9 cellular contexts compared by ENCODE assay signal in the genomic region with DNA sequence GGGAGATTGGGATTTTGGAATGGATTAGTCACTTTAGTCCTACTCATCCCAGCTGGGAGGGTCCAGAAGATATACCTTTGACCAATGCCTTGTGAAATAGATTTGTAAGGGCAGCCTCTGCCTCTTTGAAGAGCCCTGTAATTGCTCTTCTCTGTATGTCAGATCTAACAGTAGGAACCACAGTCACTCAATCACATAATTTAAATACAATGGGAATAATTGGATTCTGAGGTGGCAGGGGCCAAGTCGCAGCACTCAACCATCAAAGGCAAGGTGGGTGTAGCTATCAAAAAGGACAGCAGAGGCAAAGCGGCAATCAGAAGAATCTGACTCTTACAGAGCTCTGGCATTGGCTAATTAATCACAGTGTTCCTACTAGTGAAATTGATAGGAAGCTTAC.
"Had no signal": no experiment of that assay in that cellular context is flagged by ENCODE, and none has a peak within 500 bp of the region (broad histone marks: within the 10 kb centered on the region; RNA-seq: fewer than 3 reads in every experiment).

No MANE protein-coding gene starts in this region.

- H3K4me2 ChIP-seq: GM23338 had no signal

- H2AFZ ChIP-seq: GM23248, GM23338 had no signal

- H3K9me3 Mint-ChIP-seq: GM23338, H9 had no signal

- H3K27ac Mint-ChIP-seq: GM23338, H9, HFFc6 had no signal

- H3K4me3 ChIP-seq: GM23248, GM23338, HAP-1 had no signal

- H3K27ac ChIP-seq: GM23248 had no signal

- H3K36me3 ChIP-seq: HAP-1 had no signal

- DNase-seq: GM23248, GOT3, H7, H9, HCEC 1CT, HFFc6 had no signal

- ATAC-seq: GM23338, HCT116 had no signal

- H3K9ac ChIP-seq: GM23248 had no signal

- H3K4me3 Mint-ChIP-seq: GM23338, H9, HFFc6 had no signal

- H3K9me3 ChIP-seq: HAP-1 had no signal

- H3K4me1 Mint-ChIP-seq: GM23338 had no signal

- H3K4me1 ChIP-seq: HAP-1 had no signal
